In the genomic region with DNA sequence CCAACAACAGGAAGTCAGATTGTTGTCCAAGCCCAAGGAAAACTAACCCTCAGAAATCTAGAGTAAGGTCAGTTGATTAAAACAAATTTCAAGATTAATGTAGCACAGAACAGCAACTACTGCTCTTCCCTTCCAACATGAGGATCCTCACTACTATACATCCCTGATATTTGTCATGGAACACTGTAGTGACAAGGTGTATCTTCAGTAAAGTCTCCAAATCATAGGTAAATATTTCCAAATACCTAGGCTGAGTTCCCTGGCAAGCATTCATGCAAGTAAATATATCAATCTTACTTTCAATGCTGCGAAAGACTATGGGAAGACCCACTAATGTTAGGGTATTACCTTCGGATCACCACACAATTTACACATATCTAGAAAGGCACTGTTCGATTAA, we compare ENCODE assay signal across 1 cellular context.
TF ChIP-seq lines count a peak whose summit lies in the region.

No MANE protein-coding gene starts in this region.

TF ChIP-seq in HepG2, 621 proteins besides CTCF, POLR2A, EP300 and RAD21 (continued from another document):
- no peak for TF ChIP-seq ETS1 (CRISPR knock-in tag; IDR thresholded peaks at IDR 0.05)
- TF ChIP-seq, protein P1, sequence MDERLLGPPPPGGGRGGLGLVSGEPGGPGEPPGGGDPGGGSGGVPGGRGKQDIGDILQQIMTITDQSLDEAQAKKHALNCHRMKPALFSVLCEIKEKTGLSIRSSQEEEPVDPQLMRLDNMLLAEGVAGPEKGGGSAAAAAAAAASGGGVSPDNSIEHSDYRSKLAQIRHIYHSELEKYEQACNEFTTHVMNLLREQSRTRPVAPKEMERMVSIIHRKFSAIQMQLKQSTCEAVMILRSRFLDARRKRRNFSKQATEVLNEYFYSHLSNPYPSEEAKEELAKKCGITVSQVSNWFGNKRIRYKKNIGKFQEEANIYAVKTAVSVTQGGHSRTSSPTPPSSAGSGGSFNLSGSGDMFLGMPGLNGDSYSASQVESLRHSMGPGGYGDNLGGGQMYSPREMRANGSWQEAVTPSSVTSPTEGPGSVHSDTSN (CRISPR knock-in tag; IDR thresholded peaks at IDR 0.05) = no peak
- no peak for TF ChIP-seq ZNF234 (CRISPR knock-in tag; conservative IDR thresholded peaks at IDR 0.05)
- TF ChIP-seq MBD4 (IDR thresholded peaks at IDR 0.05; ENCODE audit: borderline replicate concordance, low read length) = no peak
- TF ChIP-seq MLX (CRISPR knock-in tag; IDR thresholded peaks at IDR 0.05) = no peak
- no peak for TF ChIP-seq ZNF333 (CRISPR knock-in tag; IDR thresholded peaks at IDR 0.05; ENCODE audit: borderline replicate concordance)
- no peak for TF ChIP-seq ZNF382 (CRISPR knock-in tag; IDR thresholded peaks at IDR 0.05; ENCODE audit: borderline replicate concordance)
- TF ChIP-seq IKZF1 (IDR thresholded peaks at IDR 0.05) = no peak
